8 cellular contexts compared by ENCODE assay signal in the genomic region with DNA sequence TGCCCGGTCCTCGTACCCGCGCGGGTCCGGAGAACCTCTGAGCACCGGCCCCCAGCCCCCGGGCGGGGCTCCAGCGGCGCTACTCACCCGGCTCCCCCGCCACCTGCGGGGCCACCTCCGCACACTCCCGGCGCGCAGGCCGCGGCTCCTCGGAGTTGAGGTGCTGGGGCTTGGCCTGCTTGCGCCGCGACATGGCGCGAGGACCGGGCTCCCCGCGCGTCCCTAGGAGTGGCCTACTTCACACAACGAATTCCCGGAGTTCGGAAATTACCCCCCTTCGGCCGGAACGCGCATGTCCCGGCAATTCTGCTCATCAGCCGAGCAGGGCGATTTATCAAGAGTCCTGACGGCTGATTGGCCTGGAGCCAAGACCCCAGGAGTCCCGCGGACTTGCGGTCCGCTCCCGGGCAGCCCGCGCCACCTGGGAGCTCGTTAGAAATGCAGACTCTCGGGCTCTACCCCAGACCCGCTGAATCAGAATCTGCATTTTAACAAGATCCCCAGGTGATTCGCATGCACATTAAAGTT.
A peak's percentile ranks its signal among the peaks of the same experiment; 100 is the strongest.
DNase-seq lines count a peak whose midpoint lies in the region; TF ChIP-seq lines count a peak whose summit lies in the region.

No MANE protein-coding gene starts in this region.

- H3K27me3 ChIP-seq in adrenal gland (peaks cover 32% of the 10 kb centered on the region), skeletal muscle tissue (ENCODE audit: control insufficient read depth in 3 of 3, insufficient read depth in 3 of 3, low read length in 3 of 3) (peaks cover 33 to 41% (median 38%) of the 10 kb centered on the region in 3 donors)

- no peaks in the 10 kb centered on the region for H3K9me3 ChIP-seq in adrenal gland (replicated peaks in 1 of 3)
- H3K9me3 ChIP-seq in skeletal muscle tissue (ENCODE audit: control insufficient read depth in 3 of 3, low read length in 3 of 3): no peaks in the 10 kb centered on the region

- intact Hi-C loops in adrenal gland (cut with DNase I): no loop called here

- DNase-seq in activated CD4-positive, alpha-beta T cell treated with anti-CD3 and anti-CD28 coated beads for 48 hours: peak; percentile 14
- DNase-seq in activated CD4-positive, alpha-beta T cell treated with anti-CD3 and anti-CD28 coated beads for 1 hour: no peak
- DNase-seq in adrenal gland (peak in 5 of 7 donors; percentile 19 to 32 (median 22)), iPS DF 4.7 (ENCODE audit: extremely low read depth, low spot score) (peak; percentile 41), Ammon's horn (ENCODE audit: low spot score) (no peak)
- no peak for DNase-seq in stimulated activated CD4-positive, alpha-beta T cell treated with anti-CD3 and anti-CD28 coated beads, Interleukin-4, amount 100 ng/mL, for 24 hours
- DNase-seq in effector CD8-positive, alpha-beta T cell (lab: John Stamatoyannopoulos, UW): no peak

- H3K36me3 ChIP-seq in adrenal gland (replicated peaks in 1 of 2) (no peaks in the 10 kb centered on the region), skeletal muscle tissue (ENCODE audit: control insufficient read depth in 3 of 3, insufficient read depth in 3 of 3, low read length in 3 of 3) (no peaks in the 10 kb centered on the region)

- H3K4me1 ChIP-seq in adrenal gland (replicated peaks in 1 of 2) (peaks cover 13 to 27% of the 10 kb centered on the region in 2 donors), skeletal muscle tissue (ENCODE audit: control insufficient read depth in 3 of 3, insufficient read depth in 3 of 3, low read length in 3 of 3) (peaks cover 11 to 23% (median 17%) of the 10 kb centered on the region in 3 donors)

- H3K27ac ChIP-seq in adrenal gland (no peak overlapping the region), skeletal muscle tissue (ENCODE audit: low read depth, low read length) (no peak overlapping the region)

- WGBS in adrenal gland, 4 donors: 0 to 14% (median 1%) methylated on average over 1 to 52 of the region's 52 CpGs

- no peak overlapping the region for H3K9ac ChIP-seq in skeletal muscle tissue (ENCODE audit: low read depth in 1 of 3, low read length in 3 of 3)

- peak overlapping the region in 1 of 4 donors; percentile 49 for H3K4me3 ChIP-seq in adrenal gland
- peak overlapping the region; percentile 40 to 64 (median 48) for H3K4me3 ChIP-seq in skeletal muscle tissue (ENCODE audit: low read length in 3 of 3)

- TF ChIP-seq POLR2A in adrenal gland (IDR thresholded peaks at IDR 0.05): no peak

- no peak for TF ChIP-seq CTCF in adrenal gland (IDR thresholded peaks at IDR 0.05)

Comparison
In these comparisons a context has a peak if more than half of its experiments do, and no peak if none do; other contexts are left out.
1. DNase-seq: peak in activated CD4-positive, alpha-beta T cell treated with anti-CD3 and anti-CD28 coated beads for 48 hours (single experiment), adrenal gland (5 of 7) and iPS DF 4.7 (single experiment); none in activated CD4-positive, alpha-beta T cell treated with anti-CD3 and anti-CD28 coated beads for 1 hour (single experiment), Ammon's horn (single experiment), stimulated activated CD4-positive, alpha-beta T cell treated with anti-CD3 and anti-CD28 coated beads, Interleukin-4, amount 100 ng/mL, for 24 hours (single experiment) and effector CD8-positive, alpha-beta T cell (single experiment).